ENCODE assay signal across 15 cellular contexts in the genomic region with DNA sequence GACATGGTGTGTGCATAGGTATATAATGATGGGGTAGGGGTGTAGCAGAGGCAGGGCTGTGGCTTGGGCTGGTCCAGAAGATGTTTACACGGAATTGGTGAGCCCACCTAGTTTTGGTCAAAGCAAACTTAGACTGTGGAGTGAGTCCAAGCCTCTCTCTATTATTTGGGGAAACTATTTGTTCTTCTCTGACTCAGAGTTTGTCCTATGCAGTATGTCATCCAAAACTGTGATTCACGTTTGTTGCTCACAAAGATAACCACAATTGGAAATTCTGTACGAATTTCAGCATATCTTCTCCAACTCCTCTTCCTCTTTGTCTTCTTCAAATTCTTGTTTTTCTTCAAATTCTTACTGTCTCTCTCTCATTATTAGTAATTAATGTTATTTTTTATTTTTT.
DNase-seq lines count a peak whose midpoint lies in the region; ATAC-seq, FAIRE-seq and TF ChIP-seq lines count a peak whose summit lies in the region.
"Had no signal": no experiment of that assay in that cellular context is flagged by ENCODE, and none has a peak within 500 bp of the region (broad histone marks: within the 10 kb centered on the region; RNA-seq: fewer than 3 reads in every experiment).

No MANE protein-coding gene starts in this region.

- no peak for TF ChIP-seq POLR2A in gastroesophageal sphincter (IDR thresholded peaks at IDR 0.05)

- peak; percentile 64 for FAIRE-seq in bronchial epithelial cell (lab: Jason Lieb, UNC)

- intact Hi-C loops in Panc1 (cut with micrococcal nuclease; ENCODE audit: unreplicated experiment) (no loop called here), left lung (cut with DNase I) (no loop called here)

- peak; percentile 76 for DNase-seq in EH (ENCODE audit: low read depth)
- peak; percentile 66 for DNase-seq in Panc1 (ENCODE audit: low read depth, low spot score)
- DNase-seq in bronchial epithelial cell (ENCODE audit: low read depth): peak; percentile 92
- DNase-seq in left lung: no peak
- DNase-seq: activated CD4-positive, alpha-beta T cell treated with anti-CD3 and anti-CD28 coated beads, Interleukin-2, amount 50 U/mL, for 48 hours; activated T-cell treated with anti-CD3 and anti-CD28 coated beads, Interleukin-2, amount 50 U/mL, for 72 hours; heart left ventricle; islet precursor cell; NCI-H187; NCI-H510A had no signal

- no peaks in the 10 kb centered on the region for H3K36me3 ChIP-seq in Panc1 (ENCODE audit: control insufficient read depth, insufficient read depth, low read length)
- H3K36me3 ChIP-seq in bronchial epithelial cell (ENCODE audit: control insufficient read depth, insufficient read depth, low read length): no peaks in the 10 kb centered on the region
- H3K36me3 ChIP-seq in left lung: no peaks in the 10 kb centered on the region
- H3K36me3 ChIP-seq in gastroesophageal sphincter: no peaks in the 10 kb centered on the region
- H3K36me3 ChIP-seq: heart left ventricle, neural progenitor cell had no signal

- TF ChIP-seq CTCF in Panc1 (IDR thresholded peaks at IDR 0.05) (no peak), bronchial epithelial cell (IDR thresholded peaks at IDR 0.05; ENCODE audit: insufficient read depth, low read length, severe bottlenecking) (no peak), left lung (IDR thresholded peaks at IDR 0.05) (no peak), gastroesophageal sphincter (IDR thresholded peaks at IDR 0.05) (no peak)

- BruUV-seq in Panc1 (replicated peaks; lab: Mats Ljungman, UMichigan): no TSS peak

- CTCF ChIA-PET in Panc1 (lab: Charles Lee): no interaction called here

- no peak overlapping the region for H3K27ac ChIP-seq in Panc1 (ENCODE audit: low read length)
- H3K27ac ChIP-seq in left lung: no peak overlapping the region
- no peak overlapping the region for H3K27ac ChIP-seq in gastroesophageal sphincter
- H3K27ac ChIP-seq: heart left ventricle, neural progenitor cell had no signal

- 57 to 77% methylated on average over 3 of the region's 3 CpGs for WGBS in gastroesophageal sphincter (ENCODE audit: low coverage in 1 of 2), 2 donors

- H3K27me3 ChIP-seq in Panc1 (ENCODE audit: control insufficient read depth, insufficient read depth, low read length) (no peaks in the 10 kb centered on the region), bronchial epithelial cell (ENCODE audit: control insufficient read depth, insufficient read depth, low read length) (no peaks in the 10 kb centered on the region), left lung (no peaks in the 10 kb centered on the region), gastroesophageal sphincter (no peaks in the 10 kb centered on the region)
- H3K27me3 ChIP-seq: heart left ventricle, neural progenitor cell had no signal

- TF ChIP-seq EP300 in gastroesophageal sphincter (IDR thresholded peaks at IDR 0.05): no peak

- H3K4me1 ChIP-seq in Panc1 (ENCODE audit: control insufficient read depth, insufficient read depth, low read length) (no peaks in the 10 kb centered on the region), left lung (no peaks in the 10 kb centered on the region), gastroesophageal sphincter (peaks cover 0 to under 1% (median 0%) of the 10 kb centered on the region in 3 donors)
- H3K4me1 ChIP-seq: heart left ventricle, neural progenitor cell had no signal

- POLR2A ChIA-PET in Panc1 (lab: Charles Lee): no interaction called here

- ATAC-seq in Panc1 (no peak), left lung (peak; percentile 40), gastroesophageal sphincter (no peak), GM18909 (IDR thresholded peaks at IDR 0.05; ENCODE audit: poor library complexity, unreplicated experiment) (no peak), GM21528 (IDR thresholded peaks at IDR 0.05; ENCODE audit: low FRiP score, unreplicated experiment) (no peak), HG03520 (IDR thresholded peaks at IDR 0.05; ENCODE audit: unreplicated experiment) (no peak)
- ATAC-seq: activated T-cell treated with anti-CD3 and anti-CD28 coated beads, Interleukin-2, amount 50 U/mL, for 72 hours; heart left ventricle had no signal

- H3K4me3 ChIP-seq in Panc1 (ENCODE audit: low read depth in 2 of 2, low read length in 2 of 2) (no peak overlapping the region), bronchial epithelial cell (ENCODE audit: low read depth, low read length) (no peak overlapping the region), left lung (no peak overlapping the region), gastroesophageal sphincter (no peak overlapping the region)
- H3K4me3 ChIP-seq: heart left ventricle, neural progenitor cell had no signal

- in situ Hi-C loops in Panc1 (cut with HindIII; ENCODE audit: low pct_unique_long_range_greater_than_20kb, low sequenced_read_pairs): no loop called here

- H3K9me3 ChIP-seq in Panc1 (ENCODE audit: control insufficient read depth, insufficient read depth, low read depth, low read length) (no peaks in the 10 kb centered on the region; the same call in 1 of the 2 replicates), left lung (no peaks in the 10 kb centered on the region), gastroesophageal sphincter (no peaks in the 10 kb centered on the region)

Comparison
In these comparisons a context has a peak if more than half of its experiments do, and no peak if none do; other contexts are left out.
1. DNase-seq: peak in EH (single experiment), Panc1 (single experiment) and bronchial epithelial cell (single experiment); none in left lung (0 of 2).